8 cellular contexts compared by ENCODE assay signal in the genomic region with DNA sequence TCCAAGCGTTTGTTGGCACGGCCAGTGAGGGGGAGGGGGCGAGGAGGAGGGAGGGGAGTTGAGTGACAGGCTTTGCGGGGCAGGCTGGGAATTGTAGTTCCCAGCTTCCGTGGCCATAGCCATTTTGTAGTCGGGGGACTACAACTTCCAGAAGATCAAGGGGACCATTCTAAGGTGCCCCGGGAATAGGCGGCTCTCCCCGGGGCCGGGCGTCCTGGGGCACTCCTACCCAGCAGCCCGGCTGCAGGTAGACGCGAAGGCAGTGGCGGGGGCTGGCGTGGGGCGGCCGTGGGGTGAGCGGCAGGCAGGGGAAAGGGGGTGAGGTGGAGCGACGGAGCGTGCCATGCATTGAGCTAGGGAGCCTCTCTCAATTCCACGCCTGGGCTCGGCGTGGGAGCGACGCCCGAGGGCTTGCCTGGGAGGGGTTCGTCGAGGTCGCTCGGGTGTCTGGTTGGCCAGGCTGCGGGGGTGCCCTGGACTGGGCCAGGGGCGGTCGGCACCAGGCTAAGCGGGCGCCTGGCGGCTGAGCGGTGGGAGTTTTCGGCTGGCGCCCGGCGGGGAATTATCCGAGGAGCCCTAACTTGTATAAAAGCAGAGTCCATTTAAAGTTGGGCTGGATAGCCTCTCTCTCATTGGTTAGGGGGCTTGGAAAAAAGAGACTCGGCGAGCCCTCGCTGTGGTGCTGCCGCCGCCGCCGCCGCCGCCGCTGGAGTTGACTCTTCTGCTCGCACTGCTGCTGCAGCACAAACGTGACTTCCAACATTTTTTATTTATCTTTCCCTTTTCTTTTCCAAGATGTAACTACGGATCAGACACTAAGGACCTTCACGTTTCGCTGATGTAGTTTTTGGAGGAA. TPM values are rescaled to one million over a fixed set of nuclear protein-coding genes. Genes with fewer than 3 reads are reported as not detected.
DNase-seq lines count a peak whose midpoint lies in the region; ATAC-seq and TF ChIP-seq lines count a peak whose summit lies in the region.

A gene (plus strand): TSS at position 709 of the 856 bp plus-strand sequence. CDS start 471 bp downstream, outside the sequence.

- H3K9me3 ChIP-seq in ES-I3 (ENCODE audit: control insufficient read depth, insufficient read depth, low read length) (no peaks in the 10 kb centered on the region), H9 (ENCODE audit: control insufficient read depth, low read depth, low read length) (no peaks in the 10 kb centered on the region), MG63 (no peaks in the 10 kb centered on the region)

- H3T11ph ChIP-seq in H9 (ENCODE audit: low read length), result no peak within 1 kb of the TSS

- H3K9ac ChIP-seq in ES-I3 (ENCODE audit: low read depth, low read length), result peak within 1 kb of the TSS; percentile 88
- peak within 1 kb of the TSS; percentile 97 for H3K9ac ChIP-seq in H9 (ENCODE audit: extremely low read depth, insufficient read length, low read length)

- TF ChIP-seq CTCF in H9 (conservative IDR thresholded peaks at IDR 0.05) (no peak), fibroblast of pulmonary artery (IDR thresholded peaks at IDR 0.05; ENCODE audit: low read length, missing control alignments) (no peak), nephron (IDR thresholded peaks at IDR 0.05; ENCODE audit: unreplicated experiment in 3 of 3) (no peak)

- H2BK12ac ChIP-seq in H9 (ENCODE audit: insufficient read length, low read depth, low read length), result no peak within 1 kb of the TSS

- peak within 1 kb of the TSS; percentile 71 for H3K18ac ChIP-seq in H9 (ENCODE audit: insufficient read length, low read depth, low read length)

- peak within 1 kb of the TSS; percentile 99 for H3K4me2 ChIP-seq in H9 (ENCODE audit: insufficient read depth, insufficient read length, low read length)

- H3K36me3 Mint-ChIP-seq in H9 (ENCODE audit: insufficient read depth in 1 of 3, low read depth in 3 of 3) (peaks cover 19 to 29% (median 25%) of the 10 kb centered on the region in 3 experiments), nephron (ENCODE audit: low read depth) (no peaks in the 10 kb centered on the region)

- no peak within 1 kb of the TSS for H2AK5ac ChIP-seq in H9 (ENCODE audit: insufficient read length, low read length)

- ATAC-seq in stimulated activated naive CD8-positive, alpha-beta T cell treated with anti-CD3 and anti-CD28 coated beads, Interleukin-15, Interleukin-2, amounts not matched to agents 100 U/mL and 50 U/mL, for 24 hours, result peak; percentile 62

- H2BK20ac ChIP-seq in H9 (ENCODE audit: low read depth, low read length, poor library complexity, severe bottlenecking), result no peak within 1 kb of the TSS

- no peak within 1 kb of the TSS for H4K91ac ChIP-seq in H9 (ENCODE audit: insufficient read length, low read depth, low read length)

- H3K4me3 Mint-ChIP-seq in H9, result peak within 1 kb of the TSS; percentile 97 to 99
- H3K4me3 Mint-ChIP-seq in nephron, result peak within 1 kb of the TSS; percentile 99 to 100 (median 100)

- H3K4ac ChIP-seq in H9 (ENCODE audit: low read depth, low read length), result no peak within 1 kb of the TSS

- H2AFZ ChIP-seq in H9 (ENCODE audit: low read length), result no peak within 1 kb of the TSS

- no peak within 1 kb of the TSS for H4K5ac ChIP-seq in H9 (ENCODE audit: insufficient read length, low read depth, low read length)

- no peak within 1 kb of the TSS for H4K8ac ChIP-seq in H9 (replicated peaks; ENCODE audit: insufficient read length, low read depth, low read length)

- H2BK120ac ChIP-seq in H9 (ENCODE audit: low read depth, low read length, poor library complexity, severe bottlenecking), result no peak within 1 kb of the TSS

- H3K56ac ChIP-seq in H9 (ENCODE audit: insufficient read length, low read depth, low read length), result no peak within 1 kb of the TSS

- H3K9me3 Mint-ChIP-seq in H9 (peaks cover 4 to 14% of the 10 kb centered on the region in 2 experiments), nephron (no peaks in the 10 kb centered on the region)

- H3K27me3 Mint-ChIP-seq in H9 (ENCODE audit: low read depth), result no peaks in the 10 kb centered on the region
- H3K27me3 Mint-ChIP-seq in nephron (ENCODE audit: low read depth), result no peaks in the 10 kb centered on the region

- WGBS in H9 (ENCODE audit: extremely low coverage, insufficient read length, low lambda C conversion rate), result no CpG with 5 or more reads among the region's 59 CpGs

- H3K23ac ChIP-seq in H9 (ENCODE audit: insufficient read length, low read depth, low read length), result no peak within 1 kb of the TSS

- H3K27me3 ChIP-seq in H9 (ENCODE audit: insufficient read depth, low read length), result no peaks in the 10 kb centered on the region
- no peaks in the 10 kb centered on the region for H3K27me3 ChIP-seq in MG63

- H4K20me1 ChIP-seq in H9 (ENCODE audit: control insufficient read depth, insufficient read depth, insufficient read length), result peaks cover 3% of the 10 kb centered on the region

- H3K4me1 ChIP-seq in ES-I3 (ENCODE audit: insufficient read depth, low read length) (peaks cover 20% of the 10 kb centered on the region; the same call in 1 of the 2 replicates), H9 (ENCODE audit: insufficient read depth, low read length) (peaks cover 2% of the 10 kb centered on the region; the same call in 1 of the 2 replicates)

- H3K36me3 ChIP-seq in ES-I3 (ENCODE audit: insufficient read depth, low read length) (no peaks in the 10 kb centered on the region), MG63 (no peaks in the 10 kb centered on the region)

- H3K79me1 ChIP-seq in H9 (ENCODE audit: insufficient read depth, low read depth, low read length, poor library complexity, severe bottlenecking), result no peaks in the 10 kb centered on the region

- H3K4me3 ChIP-seq in MG63 (peak within 1 kb of the TSS; percentile 95), fibroblast of pulmonary artery (replicated peaks; ENCODE audit: low read depth, low read length) (peak within 1 kb of the TSS; percentile 60)

- peaks cover 17% of the 10 kb centered on the region for H3K23me2 ChIP-seq in H9 (ENCODE audit: insufficient read length, low read depth, low read length, poor library complexity, severe bottlenecking)

- no peak within 1 kb of the TSS; the same call in 1 of the 2 replicates for H3K14ac ChIP-seq in H9 (ENCODE audit: insufficient read depth, low read length)

- H3K27ac ChIP-seq in H9 (ENCODE audit: insufficient read length, low read depth, low read length), result no peak within 1 kb of the TSS

- DNase-seq in H9 (peak; percentile 97), MG63 (peak; percentile 98), SHP77 (lab: John Stamatoyannopoulos, UW) (peak; percentile 92 to 95), fibroblast of pulmonary artery (ENCODE audit: low read depth) (peak; percentile 99)
- DNase-seq in activated effector memory CD4-positive, alpha-beta T cell treated with Interleukin-2 at 50 U/mL for 16 hours, result peak; percentile 92
- peak; percentile 97 for DNase-seq in stimulated activated naive CD8-positive, alpha-beta T cell treated with anti-CD3 and anti-CD28 coated beads, Interleukin-15, Interleukin-2, amounts not matched to agents 100 U/mL and 50 U/mL, for 24 hours

- H2BK15ac ChIP-seq in H9 (ENCODE audit: low read depth, low read length), result no peak within 1 kb of the TSS

- peaks cover 50 to 51% of the 10 kb centered on the region in 2 experiments for H3K4me1 Mint-ChIP-seq in H9
- peaks cover 19% of the 10 kb centered on the region for H3K4me1 Mint-ChIP-seq in nephron

- H2BK5ac ChIP-seq in H9 (ENCODE audit: insufficient read length, low read length), result no peak within 1 kb of the TSS

- H3K27ac Mint-ChIP-seq in H9, result peak within 1 kb of the TSS; percentile 97 to 99 (median 99)
- H3K27ac Mint-ChIP-seq in nephron, result peak within 1 kb of the TSS; percentile 80 to 98 (median 94)

- peaks cover 39% of the 10 kb centered on the region for H3K79me2 ChIP-seq in H9 (ENCODE audit: insufficient read depth, low read length)

RNA-seq across cellular contexts. Expression of the gene that starts here (rescaled TPM):
- total RNA-seq in H9 (2021), result 174 and 181 TPM in 2 replicates
- total RNA-seq in MG63 (2014; rRNA removed; shearing (Covaris generic); ENCODE audit: low replicate concordance), result 0.56 and 1.1 TPM in 2 replicates

Comparison
In these comparisons a context has a peak if more than half of its experiments do, and no peak if none do; other contexts are left out.
1. RNA of the gene that starts here (total RNA-seq): 174 to 181 TPM in H9; 0.56 to 1.1 TPM in MG63; every median in the first group is over 10 times any median in the second.
2. Peak in every context shown above with its lines, with median percentiles within 50 percentile points of each other: DNase-seq.